Comparison of ENCODE assay signal across 1 cellular context in genomic region chr16:84504420-84505248, GRCh38.
TF ChIP-seq lines count a peak whose summit lies in the region.

Gene MEAK7 (minus strand): TSS chr16:84504659. CDS start chr16:84498086, 6,573 bp downstream.

TF ChIP-seq in H1, 55 proteins besides CTCF, POLR2A, EP300 and RAD21:
- peak; percentile 84; the same call in 1 of the 2 replicates for TF ChIP-seq SP4 (IDR thresholded peaks at IDR 0.05; ENCODE audit: low read length)
- TF ChIP-seq SP2 (IDR thresholded peaks at IDR 0.05; ENCODE audit: low read length), result peak; percentile 87
- TF ChIP-seq MAX (IDR thresholded peaks at IDR 0.05), result no peak
- TF ChIP-seq GTF2F1 (IDR thresholded peaks at IDR 0.05; ENCODE audit: borderline replicate concordance, low read depth, low read length), result no peak
- TF ChIP-seq TAF1 (IDR thresholded peaks at IDR 0.05; ENCODE audit: low read depth, low read length), result peak; percentile 60; the same call in 1 of the 2 replicates
- no peak for TF ChIP-seq CEBPB (IDR thresholded peaks at IDR 0.05; ENCODE audit: low read depth, low read length)
- peak; percentile 44; the same call in 1 of the 2 replicates for TF ChIP-seq TBP (IDR thresholded peaks at IDR 0.05; ENCODE audit: low read depth, low read length)
- no peak for TF ChIP-seq ZNF274 (IDR thresholded peaks at IDR 0.05; ENCODE audit: borderline replicate concordance, extremely low read depth, low read length)
- no peak for TF ChIP-seq BCL11A (IDR thresholded peaks at IDR 0.05; ENCODE audit: low read depth in 2 of 2, low read length in 2 of 2)
- TF ChIP-seq RBBP5 (IDR thresholded peaks at IDR 0.05; ENCODE audit: borderline replicate concordance, low read depth, low read length), result peak; percentile 77; the same call in 1 of the 2 replicates
- TF ChIP-seq SIX5 (IDR thresholded peaks at IDR 0.05; ENCODE audit: low read depth, low read length), result no peak
- no peak for TF ChIP-seq TEAD4 (IDR thresholded peaks at IDR 0.05; ENCODE audit: low read depth, low read length)
- TF ChIP-seq CBX8 (IDR thresholded peaks at IDR 0.05; ENCODE audit: borderline replicate concordance, low read depth, low read length), result no peak
- TF ChIP-seq SIN3A (conservative IDR thresholded peaks at IDR 0.05 in 1 of 2, IDR thresholded peaks at IDR 0.05 in 1 of 2; ENCODE audit: low read depth in 1 of 2, low read length in 2 of 2), result peak; percentile 28 to 64; a peak in 1 of 4 replicates
- TF ChIP-seq GABPA (IDR thresholded peaks at IDR 0.05; ENCODE audit: borderline replicate concordance, insufficient read depth, low read length), result 0 out of 2 replicates have a peak, but pooled peaks have one; percentile 26
- TF ChIP-seq RNF2 (IDR thresholded peaks at IDR 0.05; ENCODE audit: borderline replicate concordance, low read depth, low read length, missing control alignments, poor library complexity, severe bottlenecking), result no peak
- no peak for TF ChIP-seq E2F6 (IDR thresholded peaks at IDR 0.05)
- TF ChIP-seq KDM1A (IDR thresholded peaks at IDR 0.05; ENCODE audit: borderline replicate concordance, low read length), result no peak
- TF ChIP-seq SP1 (IDR thresholded peaks at IDR 0.05; ENCODE audit: low read depth, low read length), result peak; percentile 96
- TF ChIP-seq ATF2 (IDR thresholded peaks at IDR 0.05; ENCODE audit: low read length), result no peak
- 0 out of 4 replicates have a peak, but pooled peaks of 1 of the 2 experiments have one; percentile 38 for TF ChIP-seq HDAC2 (IDR thresholded peaks at IDR 0.05; ENCODE audit: borderline replicate concordance in 1 of 2, low read depth in 2 of 2, low read length in 2 of 2)
- TF ChIP-seq KDM5A (IDR thresholded peaks at IDR 0.05; ENCODE audit: low read length), result no peak
- TF ChIP-seq NRF1 (IDR thresholded peaks at IDR 0.05; ENCODE audit: low read depth, low read length), result no peak
- TF ChIP-seq TAF7 (optimal IDR thresholded peaks at IDR 0.05; ENCODE audit: borderline replicate concordance, low read depth, low read length), result peak; percentile 65
- TF ChIP-seq POLR2AphosphoS5 (IDR thresholded peaks at IDR 0.05; ENCODE audit: low read depth, low read length), result 0 out of 2 replicates have a peak, but pooled peaks have one; percentile 48
- no peak for TF ChIP-seq SRF (IDR thresholded peaks at IDR 0.05; ENCODE audit: low read depth, low read length)
- TF ChIP-seq POU5F1 (IDR thresholded peaks at IDR 0.05; ENCODE audit: low read depth, low read length), result no peak
- no peak for TF ChIP-seq CBX5 (IDR thresholded peaks at IDR 0.05; ENCODE audit: low read depth, low read length)
- no peak for TF ChIP-seq FOSL1 (IDR thresholded peaks at IDR 0.05; ENCODE audit: insufficient read depth, low read depth, low read length)
- peak; percentile 89 for TF ChIP-seq CHD2 (IDR thresholded peaks at IDR 0.05; ENCODE audit: low read length)
- peak; percentile 35; the same call in 1 of the 2 replicates for TF ChIP-seq JUND (IDR thresholded peaks at IDR 0.05; ENCODE audit: low read length)
- TF ChIP-seq KDM4A (IDR thresholded peaks at IDR 0.05; ENCODE audit: low read depth, low read length, severe bottlenecking), result peak; percentile 81
- TF ChIP-seq EGR1 (IDR thresholded peaks at IDR 0.05; ENCODE audit: borderline replicate concordance, low read depth, low read length), result no peak
- peak; percentile 40; the same call in 1 of the 2 replicates for TF ChIP-seq PHF8 (conservative IDR thresholded peaks at IDR 0.05; ENCODE audit: low read depth, low read length)
